Comparison of ENCODE assay signal across 8 cellular contexts in the genomic region with DNA sequence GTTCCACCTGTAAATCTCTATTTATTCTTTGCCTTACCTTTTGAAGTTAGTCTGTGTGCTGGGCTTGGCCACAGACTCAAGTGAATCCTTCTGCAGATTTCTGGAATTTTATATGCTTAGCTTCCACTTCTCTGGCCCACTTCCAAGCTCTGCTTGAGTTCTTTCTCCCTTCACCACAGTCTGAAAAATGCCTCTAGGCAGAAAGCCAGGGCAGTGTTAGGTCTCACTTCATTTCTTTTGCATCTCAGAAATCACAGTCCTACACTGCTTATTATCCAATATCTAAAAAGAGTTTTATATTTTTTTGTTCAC. TPM values are rescaled to one million over a fixed set of nuclear protein-coding genes. Genes with fewer than 3 reads are reported as not detected.
DNase-seq lines count a peak whose midpoint lies in the region; ATAC-seq and TF ChIP-seq lines count a peak whose summit lies in the region.

No MANE protein-coding gene starts in this region.

- peak overlapping the region; percentile 0 for H3K27ac ChIP-seq in A673 (ENCODE audit: low read depth, low read length, poor library complexity, severe bottlenecking)
- H3K27ac ChIP-seq in lower lobe of right lung = no peak overlapping the region
- no peak overlapping the region for H3K27ac ChIP-seq in mesendoderm (ENCODE audit: low read depth, low read length)

- H3K27me3 Mint-ChIP-seq in HFFc6 (ENCODE audit: insufficient read depth) (no peaks in the 10 kb centered on the region; the same call in 1 of the 2 replicates), brain (peaks cover 4% of the 10 kb centered on the region)

- CTCF ChIA-PET in A673 (lab: Charles Lee) = interaction anchor here (0.5 to 0.9 kb wide), 2 partner anchors 25 to 28 kb away, joined by 3 to 11 read pairs; no protein-coding TSS in a partner anchor

- intact Hi-C loops in A673 (cut with micrococcal nuclease; ENCODE audit: unreplicated experiment) (no loop called here), lower lobe of right lung (cut with DNase I) (no loop called here)

- TF ChIP-seq CTCF in A673 (conservative IDR thresholded peaks at IDR 0.05; ENCODE audit: low read depth, low read length) = no peak
- no peak for TF ChIP-seq CTCF in HFFc6 (IDR thresholded peaks at IDR 0.05)
- TF ChIP-seq CTCF in brain (conservative IDR thresholded peaks at IDR 0.05) = no peak
- TF ChIP-seq CTCF in lower lobe of right lung (IDR thresholded peaks at IDR 0.05) = no peak

- no TSS peak for BruUV-seq in A673 (replicated peaks; lab: Mats Ljungman, UMichigan)

- ATAC-seq in lower lobe of right lung (peak; percentile 41 to 70), GM18909 (IDR thresholded peaks at IDR 0.05; ENCODE audit: poor library complexity, unreplicated experiment) (no peak), GM19452 (IDR thresholded peaks at IDR 0.05; ENCODE audit: unreplicated experiment) (no peak), GM18519 (IDR thresholded peaks at IDR 0.05; ENCODE audit: low FRiP score, unreplicated experiment) (no peak)

- no peaks in the 10 kb centered on the region for H3K79me2 ChIP-seq in mesendoderm (ENCODE audit: control insufficient read depth, insufficient read depth, low read length)

- H3K9ac ChIP-seq in mesendoderm (ENCODE audit: low read length) = no peak overlapping the region

- H3K4ac ChIP-seq in mesendoderm (ENCODE audit: low read depth, low read length) = no peak overlapping the region

- no peak overlapping the region for H3K23ac ChIP-seq in mesendoderm (ENCODE audit: low read length)

- H3K36me3 Mint-ChIP-seq in HFFc6 (ENCODE audit: low read depth) (peaks cover 27% of the 10 kb centered on the region), brain (peaks cover 79% of the 10 kb centered on the region)

- H3K4me2 ChIP-seq in mesendoderm (ENCODE audit: low read length) = no peak overlapping the region

- no peak overlapping the region for H2AK5ac ChIP-seq in mesendoderm (ENCODE audit: low read length)

- POLR2A ChIA-PET in A673 (lab: Charles Lee; ENCODE audit: low non-redundant PET) = no interaction called here

- H3K9me3 Mint-ChIP-seq in HFFc6 = 0 out of 2 replicates have a peak, but pooled peaks cover 2% of the 10 kb centered on the region
- H3K9me3 Mint-ChIP-seq in brain = peaks cover 24 to 42% (median 32%) of the 10 kb centered on the region in 5 experiments

- H2BK5ac ChIP-seq in mesendoderm (ENCODE audit: low read length) = no peak overlapping the region

- H3K4me1 ChIP-seq in A673 (ENCODE audit: insufficient read depth, low read length, poor library complexity, severe bottlenecking) (peaks cover 9% of the 10 kb centered on the region), lower lobe of right lung (peaks cover 17% of the 10 kb centered on the region), mesendoderm (ENCODE audit: control insufficient read depth, low read depth, low read length) (no peaks in the 10 kb centered on the region)

- H2BK120ac ChIP-seq in mesendoderm (ENCODE audit: low read depth, low read length) = no peak overlapping the region

- H3K4me1 Mint-ChIP-seq in HFFc6 (ENCODE audit: low read depth) (peaks cover 21% of the 10 kb centered on the region), brain (peaks cover 23% of the 10 kb centered on the region)

- H3K27ac Mint-ChIP-seq in HFFc6 (peak overlapping the region; percentile 50), brain (peak overlapping the region in 4 of 5 experiments; percentile 1 to 78 (median 47))

- no peak overlapping the region for H4K5ac ChIP-seq in mesendoderm (ENCODE audit: low read length)

- H3K4me3 ChIP-seq in A673 (ENCODE audit: low read depth, low read length, poor library complexity, severe bottlenecking) = no peak overlapping the region
- no peak overlapping the region for H3K4me3 ChIP-seq in lower lobe of right lung
- no peak overlapping the region for H3K4me3 ChIP-seq in mesendoderm (ENCODE audit: low read length)

- no peak overlapping the region for H3K18ac ChIP-seq in mesendoderm (ENCODE audit: low read length)

- H3K9me3 ChIP-seq in A673 (ENCODE audit: low read depth, low read length, poor library complexity, severe bottlenecking) (no peaks in the 10 kb centered on the region), lower lobe of right lung (peaks cover 4% of the 10 kb centered on the region)

- no peak overlapping the region for H3K4me3 Mint-ChIP-seq in HFFc6
- H3K4me3 Mint-ChIP-seq in brain = no peak overlapping the region

- H2BK15ac ChIP-seq in mesendoderm (replicated peaks; ENCODE audit: low read depth) = no peak overlapping the region

- H3K36me3 ChIP-seq in A673 (ENCODE audit: insufficient read depth, low read length, poor library complexity, severe bottlenecking) (no peaks in the 10 kb centered on the region), lower lobe of right lung (peaks cover 31% of the 10 kb centered on the region), mesendoderm (ENCODE audit: control insufficient read depth, insufficient read depth, low read length) (no peaks in the 10 kb centered on the region)

- H3K79me1 ChIP-seq in mesendoderm (ENCODE audit: low read length) = peaks cover 2% of the 10 kb centered on the region

- no peak overlapping the region for H3K56ac ChIP-seq in mesendoderm (ENCODE audit: low read length)

- H3K27me3 ChIP-seq in A673 (replicated peaks; ENCODE audit: insufficient read depth, low read depth, low read length, poor library complexity) = no peaks in the 10 kb centered on the region
- no peaks in the 10 kb centered on the region for H3K27me3 ChIP-seq in lower lobe of right lung (ENCODE audit: low read depth)
- H3K27me3 ChIP-seq in mesendoderm (ENCODE audit: insufficient read depth, low read length, poor library complexity) = no peaks in the 10 kb centered on the region

- DNase-seq in A673 (ENCODE audit: low spot score) (peak; percentile 92), HFFc6 (peak; percentile 83), lower lobe of right lung (no peak), mesendoderm (no peak)

- H4K8ac ChIP-seq in mesendoderm (ENCODE audit: low read depth, low read length) = no peak overlapping the region

RNA-seq across cellular contexts. Expression of gene INKA2, which starts 48.9 kb away (rescaled TPM):
- 0.62 and 0.74 TPM in 2 replicates for total RNA-seq in A673 (2021)
- 1 to 10 TPM; 1.7 to 3.5 (median 2.6) TPM for total RNA-seq in HFFc6 (2021; fragmentation: NEBNext Ultra II Directional; extraction: Animal tissue kit (Norgen Biotek cat#: 25700))
- 20.5 TPM for polyA plus RNA-seq in brain (ENCODE audit: insufficient read depth, low read depth, low replicate concordance)
- total RNA-seq in lower lobe of right lung = 14.7 TPM
- polyA plus RNA-seq in mesendoderm (2013, experiment 1 of 2) = 0.70 TPM
- 0.92 TPM for polyA plus RNA-seq in mesendoderm (2013, experiment 2 of 2)

Comparison
In these comparisons a context has a peak if more than half of its experiments do, and no peak if none do; other contexts are left out.
1. DNase-seq: peak in A673 (single experiment) and HFFc6 (single experiment); none in lower lobe of right lung (single experiment) and mesendoderm (single experiment).
2. ATAC-seq: peak in lower lobe of right lung (2 of 2); none in GM18909 (single experiment), GM19452 (single experiment) and GM18519 (single experiment).